ENCODE assay signal across 21 cellular contexts in the genomic region with DNA sequence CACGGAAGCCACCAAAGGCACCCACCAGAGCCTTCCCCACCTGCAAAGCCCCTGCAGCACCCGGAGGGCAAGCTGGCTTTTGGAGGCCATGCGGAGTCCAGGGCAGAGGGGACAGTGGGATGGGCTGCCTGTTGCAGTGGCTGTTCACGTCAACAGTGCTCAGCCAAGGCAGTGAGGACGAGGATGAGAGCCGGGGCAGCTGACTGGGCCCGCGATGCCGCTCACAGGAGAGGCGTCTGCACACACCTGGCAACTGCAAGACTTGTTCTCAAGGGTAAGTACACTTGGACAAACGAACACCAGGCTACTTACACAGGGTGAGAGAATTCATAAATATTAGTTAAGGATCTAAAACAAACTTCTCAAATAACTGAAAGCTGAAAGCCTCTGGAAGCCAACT.
"Had no signal": no experiment of that assay in that cellular context is flagged by ENCODE, and none has a peak within 500 bp of the region (broad histone marks: within the 10 kb centered on the region; RNA-seq: fewer than 3 reads in every experiment).

No MANE protein-coding gene starts in this region.

- FAIRE-seq: endometrium, frontal cortex, keratinocyte had no signal

- H3K4me1 ChIP-seq: tibial nerve had no signal

- H3K9me3 ChIP-seq: mucosa of descending colon, spleen, tibial nerve had no signal

- DNase-seq: activated CD4-positive, alpha-beta T cell treated with anti-CD3 and anti-CD28 coated beads for 4 hours; activated CD8-positive, alpha-beta T cell treated with anti-CD3 and anti-CD28 coated beads for 36 hours; activated naive CD4-positive, alpha-beta T cell treated with anti-CD3 and anti-CD28 coated beads, Interleukin-2, amount 10 ng/mL, durations not matched to agents 7 days and 5 days; activated naive CD8-positive, alpha-beta T cell treated with anti-CD3 and anti-CD28 coated beads, Interleukin-2, amount 50 U/mL, for 24 hours; activated T-cell treated with anti-CD3 and anti-CD28 coated beads, Interleukin-2, amount 50 U/mL, for 1 hour; anterior cingulate cortex; brain microvascular endothelial cell; erythroblast; mucosa of descending colon; naive B cell; spleen; stimulated activated naive CD4-positive, alpha-beta T cell; T-helper 17 cell had no signal

- H3K27me3 ChIP-seq: brain microvascular endothelial cell, spleen, tibial nerve had no signal

- H3K9me3 Mint-ChIP-seq: activated CD8-positive, alpha-beta T cell treated with anti-CD3 and anti-CD28 coated beads for 36 hours; activated naive CD4-positive, alpha-beta T cell treated with anti-CD3 and anti-CD28 coated beads, Interleukin-2, amount 10 ng/mL, durations not matched to agents 7 days and 5 days; activated naive CD8-positive, alpha-beta T cell treated with anti-CD3 and anti-CD28 coated beads, Interleukin-2, amount 50 U/mL, for 24 hours; central memory CD8-positive, alpha-beta T cell; memory B cell; naive B cell; neural crest cell had no signal

- H3K4me1 Mint-ChIP-seq: activated naive CD4-positive, alpha-beta T cell treated with anti-CD3 and anti-CD28 coated beads, Interleukin-2, amount 10 ng/mL, durations not matched to agents 7 days and 5 days; activated naive CD8-positive, alpha-beta T cell treated with anti-CD3 and anti-CD28 coated beads, Interleukin-2, amount 50 U/mL, for 24 hours; central memory CD8-positive, alpha-beta T cell; memory B cell; naive B cell; neural crest cell had no signal

- H3K4me3 ChIP-seq: coronary artery, mucosa of descending colon, spleen, tibial nerve had no signal

- ATAC-seq: activated CD8-positive, alpha-beta T cell treated with anti-CD3 and anti-CD28 coated beads for 36 hours; activated naive CD8-positive, alpha-beta T cell treated with anti-CD3 and anti-CD28 coated beads, Interleukin-2, amount 50 U/mL, for 24 hours; mucosa of descending colon; T-helper 17 cell had no signal

- H3K27ac Mint-ChIP-seq: activated CD8-positive, alpha-beta T cell treated with anti-CD3 and anti-CD28 coated beads for 36 hours; activated naive CD4-positive, alpha-beta T cell treated with anti-CD3 and anti-CD28 coated beads, Interleukin-2, amount 10 ng/mL, durations not matched to agents 7 days and 5 days; activated naive CD8-positive, alpha-beta T cell treated with anti-CD3 and anti-CD28 coated beads, Interleukin-2, amount 50 U/mL, for 24 hours; memory B cell; T-helper 17 cell had no signal

- H3K4me3 Mint-ChIP-seq: activated CD8-positive, alpha-beta T cell treated with anti-CD3 and anti-CD28 coated beads for 36 hours; activated naive CD4-positive, alpha-beta T cell treated with anti-CD3 and anti-CD28 coated beads, Interleukin-2, amount 10 ng/mL, durations not matched to agents 7 days and 5 days; activated naive CD8-positive, alpha-beta T cell treated with anti-CD3 and anti-CD28 coated beads, Interleukin-2, amount 50 U/mL, for 24 hours; central memory CD8-positive, alpha-beta T cell; memory B cell; naive B cell; neural crest cell had no signal

- H3K27ac ChIP-seq: brain microvascular endothelial cell, coronary artery, spleen, tibial nerve had no signal
